ENCODE assay signal across 9 cellular contexts in genomic region chr6:154951400-154952200, GRCh38. TPM values are rescaled to one million over a fixed set of nuclear protein-coding genes. Genes with fewer than 3 reads are reported as not detected.
DNase-seq lines count a peak whose midpoint lies in the region; ATAC-seq and TF ChIP-seq lines count a peak whose summit lies in the region.
"Had no signal": no experiment of that assay in that cellular context is flagged by ENCODE, and none has a peak within 500 bp of the region (broad histone marks: within the 10 kb centered on the region; RNA-seq: fewer than 3 reads in every experiment).

No MANE protein-coding gene starts in this region.

- CTCF ChIA-PET in WTC11 (lab: Charles Lee), result no interaction called here

- H3K9me3 ChIP-seq in BLaER1 (peaks cover 4% of the 10 kb centered on the region; the same call in 1 of the 2 replicates), adrenal gland (replicated peaks in 1 of 3) (no peaks in the 10 kb centered on the region)

- no peaks in the 10 kb centered on the region for H3K27me3 Mint-ChIP-seq in T-helper 2 cell treated with Interferon-gamma antibody and Interleukin-4, amounts not matched to agents 5 μg/mL and 100 μg/mL, for 36 hours (ENCODE audit: low read depth)
- H3K27me3 Mint-ChIP-seq in activated T-helper 2 cell treated with anti-CD3 and anti-CD28 coated beads, Interferon-gamma antibody, Interleukin-2, Interleukin-4, amounts not matched to agents 10 μg/mL and 5 μg/mL and 100 μg/mL, durations not matched to agents 14 hours and 24 hours and 36 hours (ENCODE audit: low read depth), result no peaks in the 10 kb centered on the region
- H3K27me3 Mint-ChIP-seq in WTC11 (ENCODE audit: low read depth), result no peaks in the 10 kb centered on the region

- H3K4me1 Mint-ChIP-seq in T-helper 2 cell treated with Interferon-gamma antibody and Interleukin-4, amounts not matched to agents 5 μg/mL and 100 μg/mL, for 36 hours (ENCODE audit: low read depth), result peaks cover 9% of the 10 kb centered on the region
- peaks cover 11% of the 10 kb centered on the region for H3K4me1 Mint-ChIP-seq in activated T-helper 2 cell treated with anti-CD3 and anti-CD28 coated beads, Interferon-gamma antibody, Interleukin-2, Interleukin-4, amounts not matched to agents 10 μg/mL and 5 μg/mL and 100 μg/mL, durations not matched to agents 14 hours and 24 hours and 36 hours (ENCODE audit: low read depth)
- peaks cover 2% of the 10 kb centered on the region for H3K4me1 Mint-ChIP-seq in WTC11

- intact Hi-C loops in activated T-helper 2 cell treated with anti-CD3 and anti-CD28 coated beads, Interferon-gamma antibody, Interleukin-2, Interleukin-4, amounts not matched to agents 10 μg/mL and 5 μg/mL and 100 μg/mL, durations not matched to agents 14 hours and 24 hours and 36 hours (cut with micrococcal nuclease), result no loop called here
- intact Hi-C loops in adrenal gland (cut with DNase I), result no loop called here

- peak overlapping the region; percentile 82 for H3K4me2 ChIP-seq in BLaER1

- DNase-seq in T-helper 2 cell treated with Interferon-gamma antibody and Interleukin-4, amounts not matched to agents 5 μg/mL and 100 μg/mL, for 36 hours (ENCODE audit: low spot score), result no peak
- DNase-seq in activated T-helper 2 cell treated with anti-CD3 and anti-CD28 coated beads, Interferon-gamma antibody, Interleukin-2, Interleukin-4, amounts not matched to agents 10 μg/mL and 5 μg/mL and 100 μg/mL, durations not matched to agents 14 hours and 24 hours and 36 hours (ENCODE audit: low spot score), result no peak
- DNase-seq in adrenal gland (no peak), WTC11 (ENCODE audit: low spot score) (no peak), H7 (no peak)

- WGBS in adrenal gland, 4 donors, result 67 to 79% (median 73%) methylated on average over 10 of the region's 10 CpGs

- H3K27ac Mint-ChIP-seq in T-helper 2 cell treated with Interferon-gamma antibody and Interleukin-4, amounts not matched to agents 5 μg/mL and 100 μg/mL, for 36 hours, result peak overlapping the region; percentile 55
- H3K27ac Mint-ChIP-seq in activated T-helper 2 cell treated with anti-CD3 and anti-CD28 coated beads, Interferon-gamma antibody, Interleukin-2, Interleukin-4, amounts not matched to agents 10 μg/mL and 5 μg/mL and 100 μg/mL, durations not matched to agents 14 hours and 24 hours and 36 hours, result no peak overlapping the region
- no peak overlapping the region for H3K27ac Mint-ChIP-seq in WTC11

- TF ChIP-seq CTCF in adrenal gland (IDR thresholded peaks at IDR 0.05) (no peak), WTC11 (IDR thresholded peaks at IDR 0.05) (no peak)

- H3K36me3 ChIP-seq in BLaER1 (peaks cover 4% of the 10 kb centered on the region; the same call in 1 of the 2 replicates), adrenal gland (replicated peaks in 1 of 2) (no peaks in the 10 kb centered on the region), H7 (replicated peaks; ENCODE audit: control insufficient read depth, insufficient read depth, low read length) (no peaks in the 10 kb centered on the region; the same call in none of the 2 replicates)

- TF ChIP-seq POLR2A in adrenal gland (IDR thresholded peaks at IDR 0.05), result no peak

- H3K4me1 ChIP-seq in BLaER1 (peaks cover 50% of the 10 kb centered on the region), adrenal gland (replicated peaks in 1 of 2) (no peaks in the 10 kb centered on the region)

- no peak overlapping the region; the same call in 1 of the 2 replicates for H3K4me3 ChIP-seq in BLaER1
- H3K4me3 ChIP-seq in adrenal gland, result no peak overlapping the region
- H3K4me3 ChIP-seq in H7 (ENCODE audit: insufficient read depth, low read depth, low read length), result no peak overlapping the region

- H3K9me3 Mint-ChIP-seq in T-helper 2 cell treated with Interferon-gamma antibody and Interleukin-4, amounts not matched to agents 5 μg/mL and 100 μg/mL, for 36 hours, result peaks cover 4% of the 10 kb centered on the region
- H3K9me3 Mint-ChIP-seq in activated T-helper 2 cell treated with anti-CD3 and anti-CD28 coated beads, Interferon-gamma antibody, Interleukin-2, Interleukin-4, amounts not matched to agents 10 μg/mL and 5 μg/mL and 100 μg/mL, durations not matched to agents 14 hours and 24 hours and 36 hours, result peaks cover 4% of the 10 kb centered on the region
- 0 out of 2 replicates have a peak, but pooled peaks cover 3% of the 10 kb centered on the region for H3K9me3 Mint-ChIP-seq in WTC11

- H3K36me3 Mint-ChIP-seq in T-helper 2 cell treated with Interferon-gamma antibody and Interleukin-4, amounts not matched to agents 5 μg/mL and 100 μg/mL, for 36 hours (ENCODE audit: low read depth), result peaks cover 7% of the 10 kb centered on the region
- H3K36me3 Mint-ChIP-seq in activated T-helper 2 cell treated with anti-CD3 and anti-CD28 coated beads, Interferon-gamma antibody, Interleukin-2, Interleukin-4, amounts not matched to agents 10 μg/mL and 5 μg/mL and 100 μg/mL, durations not matched to agents 14 hours and 24 hours and 36 hours (ENCODE audit: low read depth), result peaks cover 11% of the 10 kb centered on the region
- H3K36me3 Mint-ChIP-seq in WTC11, result peaks cover 5% of the 10 kb centered on the region; the same call in 1 of the 2 replicates

- H4K20me1 ChIP-seq in BLaER1, result no peaks in the 10 kb centered on the region

- POLR2A ChIA-PET in WTC11 (lab: Charles Lee), result no interaction called here

- peak; percentile 78 for ATAC-seq in GM19324 (IDR thresholded peaks at IDR 0.05; ENCODE audit: low FRiP score, unreplicated experiment)
- ATAC-seq in HG03196 (IDR thresholded peaks at IDR 0.05; ENCODE audit: unreplicated experiment), result peak; percentile 79
- ATAC-seq in WTC11, result no peak

- peak overlapping the region; percentile 50 for H3K9ac ChIP-seq in BLaER1

- peak overlapping the region; percentile 2 for H3K4me3 Mint-ChIP-seq in T-helper 2 cell treated with Interferon-gamma antibody and Interleukin-4, amounts not matched to agents 5 μg/mL and 100 μg/mL, for 36 hours
- H3K4me3 Mint-ChIP-seq in activated T-helper 2 cell treated with anti-CD3 and anti-CD28 coated beads, Interferon-gamma antibody, Interleukin-2, Interleukin-4, amounts not matched to agents 10 μg/mL and 5 μg/mL and 100 μg/mL, durations not matched to agents 14 hours and 24 hours and 36 hours (ENCODE audit: low read depth), result no peak overlapping the region
- no peak overlapping the region for H3K4me3 Mint-ChIP-seq in WTC11

- H3K27me3 ChIP-seq in BLaER1, result no peaks in the 10 kb centered on the region
- no peaks in the 10 kb centered on the region for H3K27me3 ChIP-seq in adrenal gland
- no peaks in the 10 kb centered on the region for H3K27me3 ChIP-seq in H7 (ENCODE audit: control insufficient read depth, insufficient read depth, low read length)

- H3K27ac ChIP-seq in BLaER1, result peak overlapping the region; percentile 88
- no peak overlapping the region for H3K27ac ChIP-seq in adrenal gland
- H3K27ac ChIP-seq: VCaP had no signal

TF ChIP-seq in WTC11, 78 proteins besides CTCF, POLR2A, EP300 and RAD21 (continues in another document):
- TF ChIP-seq TCF7 (CRISPR knock-in tag; IDR thresholded peaks at IDR 0.05; ENCODE audit: low read depth), result no peak
- TF ChIP-seq TP53 (CRISPR knock-in tag; IDR thresholded peaks at IDR 0.05), result no peak
- TF ChIP-seq ZNF425 (CRISPR knock-in tag; conservative IDR thresholded peaks at IDR 0.05), result no peak
- TF ChIP-seq, protein P1, sequence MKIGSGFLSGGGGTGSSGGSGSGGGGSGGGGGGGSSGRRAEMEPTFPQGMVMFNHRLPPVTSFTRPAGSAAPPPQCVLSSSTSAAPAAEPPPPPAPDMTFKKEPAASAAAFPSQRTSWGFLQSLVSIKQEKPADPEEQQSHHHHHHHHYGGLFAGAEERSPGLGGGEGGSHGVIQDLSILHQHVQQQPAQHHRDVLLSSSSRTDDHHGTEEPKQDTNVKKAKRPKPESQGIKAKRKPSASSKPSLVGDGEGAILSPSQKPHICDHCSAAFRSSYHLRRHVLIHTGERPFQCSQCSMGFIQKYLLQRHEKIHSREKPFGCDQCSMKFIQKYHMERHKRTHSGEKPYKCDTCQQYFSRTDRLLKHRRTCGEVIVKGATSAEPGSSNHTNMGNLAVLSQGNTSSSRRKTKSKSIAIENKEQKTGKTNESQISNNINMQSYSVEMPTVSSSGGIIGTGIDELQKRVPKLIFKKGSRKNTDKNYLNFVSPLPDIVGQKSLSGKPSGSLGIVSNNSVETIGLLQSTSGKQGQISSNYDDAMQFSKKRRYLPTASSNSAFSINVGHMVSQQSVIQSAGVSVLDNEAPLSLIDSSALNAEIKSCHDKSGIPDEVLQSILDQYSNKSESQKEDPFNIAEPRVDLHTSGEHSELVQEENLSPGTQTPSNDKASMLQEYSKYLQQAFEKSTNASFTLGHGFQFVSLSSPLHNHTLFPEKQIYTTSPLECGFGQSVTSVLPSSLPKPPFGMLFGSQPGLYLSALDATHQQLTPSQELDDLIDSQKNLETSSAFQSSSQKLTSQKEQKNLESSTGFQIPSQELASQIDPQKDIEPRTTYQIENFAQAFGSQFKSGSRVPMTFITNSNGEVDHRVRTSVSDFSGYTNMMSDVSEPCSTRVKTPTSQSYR (CRISPR knock-in tag; IDR thresholded peaks at IDR 0.05), result no peak
- TF ChIP-seq ZNF219 (CRISPR knock-in tag; IDR thresholded peaks at IDR 0.05; ENCODE audit: borderline replicate concordance), result no peak
- TF ChIP-seq IRF2 (CRISPR knock-in tag; IDR thresholded peaks at IDR 0.05; ENCODE audit: borderline replicate concordance, low read depth), result no peak
- no peak for TF ChIP-seq CREM (CRISPR knock-in tag; IDR thresholded peaks at IDR 0.05)

RNA-seq across cellular contexts. Expression of gene TIAM2, which starts 43.5 kb away (rescaled TPM):
- total RNA-seq in activated T-helper 2 cell treated with anti-CD3 and anti-CD28 coated beads, Interferon-gamma antibody, Interleukin-2, Interleukin-4, amounts not matched to agents 10 μg/mL and 5 μg/mL and 100 μg/mL, durations not matched to agents 14 hours and 24 hours and 36 hours, result 41.4 and 46.0 TPM in 2 replicates
- total RNA-seq in adrenal gland (10 to 100 TPM in 4 of 8 donors, 1 to 10 TPM in 4; 4.0 to 17.1 (median 9.1) TPM), WTC11 (2021) (15.1 to 19.2 TPM (median 16.9 TPM) in 3 replicates)
- polyA plus RNA-seq in adrenal gland, result 1 to 10 TPM; 6.4 to 9.2 (median 8.4) TPM
- total RNA-seq in H7 (2014; rRNA removed; shearing (Covaris generic)), result 10.2 and 12.0 TPM in 2 replicates
